2 cellular contexts compared by ENCODE assay signal in the genomic region with DNA sequence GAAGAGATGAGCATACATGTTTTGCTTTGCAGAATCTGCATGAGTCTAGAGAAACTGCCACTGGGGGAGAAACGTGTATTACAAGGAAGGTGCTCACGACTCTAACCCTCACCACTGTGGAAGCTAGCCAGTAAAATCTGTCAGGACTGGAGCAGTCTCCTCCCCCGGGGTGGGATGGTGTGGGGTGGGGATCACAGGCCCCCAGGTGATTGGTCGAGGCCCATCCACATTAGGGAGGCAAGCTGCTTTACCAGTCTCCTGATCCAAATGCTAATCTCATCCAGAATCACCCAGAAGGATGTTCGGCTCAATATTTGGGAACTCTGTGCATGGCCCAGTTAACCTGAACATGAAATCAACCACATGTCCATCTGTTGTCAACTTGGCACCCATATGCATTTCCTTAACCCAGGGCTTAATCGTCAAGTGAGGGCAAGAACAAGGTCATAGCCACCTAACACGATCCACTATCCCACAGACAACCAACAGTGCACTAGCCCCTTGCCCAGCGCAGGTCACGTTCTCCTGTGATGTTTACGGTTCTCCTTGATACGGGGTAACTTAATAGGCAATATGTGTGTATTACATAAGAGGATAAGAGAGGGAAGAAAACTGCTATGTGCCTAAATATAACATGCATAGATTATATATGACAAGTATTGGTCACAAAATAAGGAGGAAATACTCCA.
TF ChIP-seq lines count a peak whose summit lies in the region.

No MANE protein-coding gene starts in this region.

TF ChIP-seq in SK-N-SH treated with all-trans-retinoic acid at 6 μM for 48 hours, 23 proteins besides CTCF, POLR2A, EP300 and RAD21 (continued from another document):
- TF ChIP-seq ESRRG (CRISPR knock-in tag; IDR thresholded peaks at IDR 0.05) (no peak), ZC3H10 (CRISPR knock-in tag; IDR thresholded peaks at IDR 0.05) (no peak), CSDC2 (CRISPR knock-in tag; IDR thresholded peaks at IDR 0.05) (no peak), TCF4 (CRISPR knock-in tag; IDR thresholded peaks at IDR 0.05; ENCODE audit: borderline replicate concordance) (no peak), ZNF70 (CRISPR knock-in tag; IDR thresholded peaks at IDR 0.05) (no peak), TOX (CRISPR knock-in tag; IDR thresholded peaks at IDR 0.05; ENCODE audit: borderline replicate concordance) (no peak), ZFP3 (CRISPR knock-in tag; IDR thresholded peaks at IDR 0.05) (no peak), ARNTL (CRISPR knock-in tag; IDR thresholded peaks at IDR 0.05; ENCODE audit: borderline replicate concordance, low read depth) (no peak), SNAI2 (CRISPR knock-in tag; IDR thresholded peaks at IDR 0.05) (no peak), OSR1 (CRISPR knock-in tag; IDR thresholded peaks at IDR 0.05) (no peak), ZNF565 (CRISPR knock-in tag; conservative IDR thresholded peaks at IDR 0.05; ENCODE audit: low read depth) (no peak)
- TF ChIP-seq, protein P1, sequence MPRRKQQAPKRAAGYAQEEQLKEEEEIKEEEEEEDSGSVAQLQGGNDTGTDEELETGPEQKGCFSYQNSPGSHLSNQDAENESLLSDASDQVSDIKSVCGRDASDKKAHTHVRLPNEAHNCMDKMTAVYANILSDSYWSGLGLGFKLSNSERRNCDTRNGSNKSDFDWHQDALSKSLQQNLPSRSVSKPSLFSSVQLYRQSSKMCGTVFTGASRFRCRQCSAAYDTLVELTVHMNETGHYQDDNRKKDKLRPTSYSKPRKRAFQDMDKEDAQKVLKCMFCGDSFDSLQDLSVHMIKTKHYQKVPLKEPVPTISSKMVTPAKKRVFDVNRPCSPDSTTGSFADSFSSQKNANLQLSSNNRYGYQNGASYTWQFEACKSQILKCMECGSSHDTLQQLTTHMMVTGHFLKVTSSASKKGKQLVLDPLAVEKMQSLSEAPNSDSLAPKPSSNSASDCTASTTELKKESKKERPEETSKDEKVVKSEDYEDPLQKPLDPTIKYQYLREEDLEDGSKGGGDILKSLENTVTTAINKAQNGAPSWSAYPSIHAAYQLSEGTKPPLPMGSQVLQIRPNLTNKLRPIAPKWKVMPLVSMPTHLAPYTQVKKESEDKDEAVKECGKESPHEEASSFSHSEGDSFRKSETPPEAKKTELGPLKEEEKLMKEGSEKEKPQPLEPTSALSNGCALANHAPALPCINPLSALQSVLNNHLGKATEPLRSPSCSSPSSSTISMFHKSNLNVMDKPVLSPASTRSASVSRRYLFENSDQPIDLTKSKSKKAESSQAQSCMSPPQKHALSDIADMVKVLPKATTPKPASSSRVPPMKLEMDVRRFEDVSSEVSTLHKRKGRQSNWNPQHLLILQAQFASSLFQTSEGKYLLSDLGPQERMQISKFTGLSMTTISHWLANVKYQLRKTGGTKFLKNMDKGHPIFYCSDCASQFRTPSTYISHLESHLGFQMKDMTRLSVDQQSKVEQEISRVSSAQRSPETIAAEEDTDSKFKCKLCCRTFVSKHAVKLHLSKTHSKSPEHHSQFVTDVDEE (CRISPR knock-in tag; IDR thresholded peaks at IDR 0.05): no peak
- TF ChIP-seq, protein P2, sequence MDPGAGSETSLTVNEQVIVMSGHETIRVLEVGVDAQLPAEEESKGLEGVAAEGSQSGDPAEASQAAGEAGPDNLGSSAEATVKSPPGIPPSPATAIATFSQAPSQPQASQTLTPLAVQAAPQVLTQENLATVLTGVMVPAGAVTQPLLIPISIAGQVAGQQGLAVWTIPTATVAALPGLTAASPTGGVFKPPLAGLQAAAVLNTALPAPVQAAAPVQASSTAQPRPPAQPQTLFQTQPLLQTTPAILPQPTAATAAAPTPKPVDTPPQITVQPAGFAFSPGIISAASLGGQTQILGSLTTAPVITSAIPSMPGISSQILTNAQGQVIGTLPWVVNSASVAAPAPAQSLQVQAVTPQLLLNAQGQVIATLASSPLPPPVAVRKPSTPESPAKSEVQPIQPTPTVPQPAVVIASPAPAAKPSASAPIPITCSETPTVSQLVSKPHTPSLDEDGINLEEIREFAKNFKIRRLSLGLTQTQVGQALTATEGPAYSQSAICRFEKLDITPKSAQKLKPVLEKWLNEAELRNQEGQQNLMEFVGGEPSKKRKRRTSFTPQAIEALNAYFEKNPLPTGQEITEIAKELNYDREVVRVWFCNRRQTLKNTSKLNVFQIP (CRISPR knock-in tag; IDR thresholded peaks at IDR 0.05; ENCODE audit: borderline replicate concordance, low read depth): no peak
- TF ChIP-seq, protein P3, sequence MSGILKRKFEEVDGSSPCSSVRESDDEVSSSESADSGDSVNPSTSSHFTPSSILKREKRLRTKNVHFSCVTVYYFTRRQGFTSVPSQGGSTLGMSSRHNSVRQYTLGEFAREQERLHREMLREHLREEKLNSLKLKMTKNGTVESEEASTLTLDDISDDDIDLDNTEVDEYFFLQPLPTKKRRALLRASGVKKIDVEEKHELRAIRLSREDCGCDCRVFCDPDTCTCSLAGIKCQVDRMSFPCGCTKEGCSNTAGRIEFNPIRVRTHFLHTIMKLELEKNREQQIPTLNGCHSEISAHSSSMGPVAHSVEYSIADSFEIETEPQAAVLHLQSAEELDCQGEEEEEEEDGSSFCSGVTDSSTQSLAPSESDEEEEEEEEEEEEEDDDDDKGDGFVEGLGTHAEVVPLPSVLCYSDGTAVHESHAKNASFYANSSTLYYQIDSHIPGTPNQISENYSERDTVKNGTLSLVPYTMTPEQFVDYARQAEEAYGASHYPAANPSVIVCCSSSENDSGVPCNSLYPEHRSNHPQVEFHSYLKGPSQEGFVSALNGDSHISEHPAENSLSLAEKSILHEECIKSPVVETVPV (CRISPR knock-in tag; IDR thresholded peaks at IDR 0.05): no peak

TF ChIP-seq in SK-N-SH, 30 proteins besides CTCF, POLR2A, EP300 and RAD21 (continued from another document):
- no peak for TF ChIP-seq YY1 (IDR thresholded peaks at IDR 0.05; ENCODE audit: low read depth)
- TF ChIP-seq TAF1 (IDR thresholded peaks at IDR 0.05; ENCODE audit: borderline replicate concordance, low read depth, low read length): no peak
- TF ChIP-seq, protein P4, sequence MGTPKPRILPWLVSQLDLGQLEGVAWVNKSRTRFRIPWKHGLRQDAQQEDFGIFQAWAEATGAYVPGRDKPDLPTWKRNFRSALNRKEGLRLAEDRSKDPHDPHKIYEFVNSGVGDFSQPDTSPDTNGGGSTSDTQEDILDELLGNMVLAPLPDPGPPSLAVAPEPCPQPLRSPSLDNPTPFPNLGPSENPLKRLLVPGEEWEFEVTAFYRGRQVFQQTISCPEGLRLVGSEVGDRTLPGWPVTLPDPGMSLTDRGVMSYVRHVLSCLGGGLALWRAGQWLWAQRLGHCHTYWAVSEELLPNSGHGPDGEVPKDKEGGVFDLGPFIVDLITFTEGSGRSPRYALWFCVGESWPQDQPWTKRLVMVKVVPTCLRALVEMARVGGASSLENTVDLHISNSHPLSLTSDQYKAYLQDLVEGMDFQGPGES (IDR thresholded peaks at IDR 0.05; ENCODE audit: low read depth, low read length): no peak
- TF ChIP-seq NFIC (IDR thresholded peaks at IDR 0.05; ENCODE audit: borderline replicate concordance): no peak
- TF ChIP-seq, protein P5, sequence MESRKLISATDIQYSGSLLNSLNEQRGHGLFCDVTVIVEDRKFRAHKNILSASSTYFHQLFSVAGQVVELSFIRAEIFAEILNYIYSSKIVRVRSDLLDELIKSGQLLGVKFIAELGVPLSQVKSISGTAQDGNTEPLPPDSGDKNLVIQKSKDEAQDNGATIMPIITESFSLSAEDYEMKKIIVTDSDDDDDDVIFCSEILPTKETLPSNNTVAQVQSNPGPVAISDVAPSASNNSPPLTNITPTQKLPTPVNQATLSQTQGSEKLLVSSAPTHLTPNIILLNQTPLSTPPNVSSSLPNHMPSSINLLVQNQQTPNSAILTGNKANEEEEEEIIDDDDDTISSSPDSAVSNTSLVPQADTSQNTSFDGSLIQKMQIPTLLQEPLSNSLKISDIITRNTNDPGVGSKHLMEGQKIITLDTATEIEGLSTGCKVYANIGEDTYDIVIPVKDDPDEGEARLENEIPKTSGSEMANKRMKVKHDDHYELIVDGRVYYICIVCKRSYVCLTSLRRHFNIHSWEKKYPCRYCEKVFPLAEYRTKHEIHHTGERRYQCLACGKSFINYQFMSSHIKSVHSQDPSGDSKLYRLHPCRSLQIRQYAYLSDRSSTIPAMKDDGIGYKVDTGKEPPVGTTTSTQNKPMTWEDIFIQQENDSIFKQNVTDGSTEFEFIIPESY (IDR thresholded peaks at IDR 0.05; ENCODE audit: borderline replicate concordance, low read depth): no peak
